In the genomic region with DNA sequence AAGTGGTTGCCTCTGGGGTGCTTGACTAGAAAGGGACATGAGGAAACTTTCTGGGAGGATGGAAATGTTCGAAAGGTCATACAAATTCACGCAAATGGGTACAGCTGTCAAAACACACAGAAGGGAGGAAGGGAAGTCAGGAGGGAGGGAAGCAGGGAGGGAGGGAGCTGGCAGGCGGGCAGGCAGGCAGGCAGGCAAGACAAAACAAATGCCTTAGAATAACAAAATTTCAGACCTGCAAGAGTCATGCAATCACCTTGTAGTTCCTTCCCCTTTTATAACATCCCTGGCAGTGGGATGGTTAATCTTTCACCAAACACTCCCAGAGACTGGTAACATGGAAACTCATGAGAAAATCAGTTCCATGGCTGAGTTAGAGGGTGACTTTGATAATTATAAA, we compare ENCODE assay signal across 24 cellular contexts.
DNase-seq lines count a peak whose midpoint lies in the region; ATAC-seq, FAIRE-seq and TF ChIP-seq lines count a peak whose summit lies in the region.
"Had no signal": no experiment of that assay in that cellular context is flagged by ENCODE, and none has a peak within 500 bp of the region (broad histone marks: within the 10 kb centered on the region; RNA-seq: fewer than 3 reads in every experiment).

No MANE protein-coding gene starts in this region.

- no peak for FAIRE-seq in astrocyte (lab: Jason Lieb, UNC)
- FAIRE-seq: urothelium cell line had no signal

- H3K27ac ChIP-seq in HEK293 (ENCODE audit: extremely low read depth, low read depth, low read length) (no peak overlapping the region), astrocyte (ENCODE audit: low read depth, low read length) (no peak overlapping the region)
- H3K27ac ChIP-seq: sigmoid colon, SJCRH30 had no signal

- H3K4me3 ChIP-seq in HEK293 (ENCODE audit: low read depth, low read length) (no peak overlapping the region), astrocyte (ENCODE audit: insufficient read depth, low read depth, low read length) (no peak overlapping the region)
- H3K4me3 ChIP-seq: GM23338, MG63, sigmoid colon, SJCRH30 had no signal

- H3K36me3 Mint-ChIP-seq in astrocyte (ENCODE audit: low read depth, unreplicated experiment) (no peaks in the 10 kb centered on the region), osteocyte (ENCODE audit: unreplicated experiment) (peaks cover under 1% of the 10 kb centered on the region)

- CTCF ChIA-PET in HEK293 (lab: Yijun Ruan, JAX): interaction anchor here (1.0 to 1.1 kb wide), 2 partner anchors 10 to 16 kb away, joined by 4 read pairs; no protein-coding TSS in a partner anchor

- H3K79me2 ChIP-seq in astrocyte (ENCODE audit: insufficient read depth, low read length): no peaks in the 10 kb centered on the region

- H3K27me3 Mint-ChIP-seq in astrocyte (ENCODE audit: low read depth, unreplicated experiment) (no peaks in the 10 kb centered on the region), osteocyte (ENCODE audit: unreplicated experiment) (no peaks in the 10 kb centered on the region)
- H3K27me3 Mint-ChIP-seq: activated B cell treated with CpG ODN at 0.5 μM for 24 hours; activated naive CD8-positive, alpha-beta T cell had no signal

- peak overlapping the region; percentile 40 for H3K4me2 ChIP-seq in astrocyte (ENCODE audit: low read length)
- H3K4me2 ChIP-seq: GM23338 had no signal

- H3K4me1 ChIP-seq in HEK293 (ENCODE audit: control insufficient read depth, insufficient read depth, low read length) (peaks cover 4% of the 10 kb centered on the region; the same call in 1 of the 2 replicates), astrocyte (ENCODE audit: insufficient read depth, low read length) (peaks cover under 1% of the 10 kb centered on the region)
- H3K4me1 ChIP-seq: sigmoid colon, SJCRH30 had no signal

- peaks cover 16% of the 10 kb centered on the region for H3K4me1 Mint-ChIP-seq in astrocyte (ENCODE audit: low read depth, unreplicated experiment)
- peaks cover 56% of the 10 kb centered on the region for H3K4me1 Mint-ChIP-seq in osteocyte (ENCODE audit: unreplicated experiment)

- no peak for ATAC-seq in GM18907 (IDR thresholded peaks at IDR 0.05; ENCODE audit: unreplicated experiment)
- no peak for ATAC-seq in HG03442 (IDR thresholded peaks at IDR 0.05; ENCODE audit: unreplicated experiment)
- ATAC-seq: CD8-positive, alpha-beta T cell; GM23338; left ventricle myocardium superior had no signal

- peak overlapping the region; percentile 8 for H3K9ac ChIP-seq in astrocyte (ENCODE audit: low read length)

- H3K9me3 Mint-ChIP-seq in astrocyte (ENCODE audit: unreplicated experiment) (no peaks in the 10 kb centered on the region), osteocyte (ENCODE audit: unreplicated experiment) (no peaks in the 10 kb centered on the region)
- H3K9me3 Mint-ChIP-seq: CD8-positive, alpha-beta T cell; GM23338 had no signal

- H3K4me3 Mint-ChIP-seq in astrocyte (ENCODE audit: unreplicated experiment) (no peak overlapping the region), osteocyte (ENCODE audit: unreplicated experiment) (no peak overlapping the region)
- H3K4me3 Mint-ChIP-seq: activated B cell treated with CpG ODN at 0.5 μM for 24 hours; activated naive CD8-positive, alpha-beta T cell; CD8-positive, alpha-beta T cell; GM23338; T-helper 2 cell treated with Interferon-gamma antibody and Interleukin-4, amounts not matched to agents 5 μg/mL and 100 μg/mL, for 36 hours had no signal

- H4K20me1 ChIP-seq in astrocyte (ENCODE audit: insufficient read depth, low read length): no peaks in the 10 kb centered on the region

- no peaks in the 10 kb centered on the region for H3K36me3 ChIP-seq in HEK293 (ENCODE audit: control insufficient read depth in 2 of 2, insufficient read depth in 1 of 2, low read length in 2 of 2)
- H3K36me3 ChIP-seq in astrocyte (ENCODE audit: insufficient read depth, low read length): no peaks in the 10 kb centered on the region
- H3K36me3 ChIP-seq: MG63, sigmoid colon, SJCRH30 had no signal

- no peaks in the 10 kb centered on the region for H3K27me3 ChIP-seq in astrocyte (ENCODE audit: insufficient read depth, low read length)
- H3K27me3 ChIP-seq: MG63, sigmoid colon, SJCRH30 had no signal

- H3K9me3 ChIP-seq in HEK293 (ENCODE audit: control insufficient read depth, insufficient read depth, low read depth, low read length) (no peaks in the 10 kb centered on the region), astrocyte (ENCODE audit: insufficient read depth, low read depth, low read length) (no peaks in the 10 kb centered on the region)
- H3K9me3 ChIP-seq: MG63, sigmoid colon, SJCRH30 had no signal

- POLR2A ChIA-PET in HEK293 (lab: Yijun Ruan, JAX): no interaction called here

- H3K27ac Mint-ChIP-seq in astrocyte (ENCODE audit: unreplicated experiment) (peak overlapping the region; percentile 72), osteocyte (ENCODE audit: unreplicated experiment) (peak overlapping the region; percentile 84)
- H3K27ac Mint-ChIP-seq: activated B cell treated with CpG ODN at 0.5 μM for 24 hours; activated naive CD8-positive, alpha-beta T cell; CD8-positive, alpha-beta T cell; GM23338; T-helper 2 cell treated with Interferon-gamma antibody and Interleukin-4, amounts not matched to agents 5 μg/mL and 100 μg/mL, for 36 hours had no signal

- H2AFZ ChIP-seq in astrocyte (ENCODE audit: low read depth, low read length): no peak overlapping the region
- H2AFZ ChIP-seq: GM23338 had no signal

- no peak for TF ChIP-seq CTCF in HEK293 (tag by site-specific recombination; IDR thresholded peaks at IDR 0.05)
- no peak for TF ChIP-seq CTCF in astrocyte (IDR thresholded peaks at IDR 0.05; ENCODE audit: insufficient read depth, low read depth, low read length)
- TF ChIP-seq CTCF in osteocyte (IDR thresholded peaks at IDR 0.05): no peak

- DNase-seq in astrocyte (ENCODE audit: low read depth) (no peak), fibroblast of gingiva (ENCODE audit: low read depth) (peak; percentile 60), osteocyte (ENCODE audit: extremely low spot score, unreplicated experiment) (no peak), NCI-H1105 treated with DMSO at 0.1 percent for 48 hours (lab: John Stamatoyannopoulos, UW) (no peak), cerebellum (ENCODE audit: low spot score) (no peak)
- DNase-seq: activated B cell treated with CpG ODN at 0.5 μM for 24 hours; CD8-positive, alpha-beta T cell; DMS79 treated with DMSO at 0.1 percent for 48 hours; effector CD4-positive, alpha-beta T cell; left ventricle myocardium superior; MG63; NCI-H1694 treated with DMSO at 0.1 percent for 48 hours; NCI-H524; nucleus accumbens; sigmoid colon; SJCRH30; stimulated activated CD4-positive, alpha-beta T cell treated with anti-CD3 and anti-CD28 coated beads, Interleukin-2, amount 100 ng/mL, for 24 hours had no signal

TF ChIP-seq in HEK293, 187 proteins besides CTCF, POLR2A, EP300 and RAD21:
- TF ChIP-seq ZNF335 (tag by site-specific recombination; conservative IDR thresholded peaks at IDR 0.05): 0 out of 2 replicates have a peak, but pooled peaks have one; percentile 24
- TF ChIP-seq, protein P1, sequence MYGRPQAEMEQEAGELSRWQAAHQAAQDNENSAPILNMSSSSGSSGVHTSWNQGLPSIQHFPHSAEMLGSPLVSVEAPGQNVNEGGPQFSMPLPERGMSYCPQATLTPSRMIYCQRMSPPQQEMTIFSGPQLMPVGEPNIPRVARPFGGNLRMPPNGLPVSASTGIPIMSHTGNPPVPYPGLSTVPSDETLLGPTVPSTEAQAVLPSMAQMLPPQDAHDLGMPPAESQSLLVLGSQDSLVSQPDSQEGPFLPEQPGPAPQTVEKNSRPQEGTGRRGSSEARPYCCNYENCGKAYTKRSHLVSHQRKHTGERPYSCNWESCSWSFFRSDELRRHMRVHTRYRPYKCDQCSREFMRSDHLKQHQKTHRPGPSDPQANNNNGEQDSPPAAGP (tag by site-specific recombination; IDR thresholded peaks at IDR 0.05): peak; percentile 68
- TF ChIP-seq, protein P2, sequence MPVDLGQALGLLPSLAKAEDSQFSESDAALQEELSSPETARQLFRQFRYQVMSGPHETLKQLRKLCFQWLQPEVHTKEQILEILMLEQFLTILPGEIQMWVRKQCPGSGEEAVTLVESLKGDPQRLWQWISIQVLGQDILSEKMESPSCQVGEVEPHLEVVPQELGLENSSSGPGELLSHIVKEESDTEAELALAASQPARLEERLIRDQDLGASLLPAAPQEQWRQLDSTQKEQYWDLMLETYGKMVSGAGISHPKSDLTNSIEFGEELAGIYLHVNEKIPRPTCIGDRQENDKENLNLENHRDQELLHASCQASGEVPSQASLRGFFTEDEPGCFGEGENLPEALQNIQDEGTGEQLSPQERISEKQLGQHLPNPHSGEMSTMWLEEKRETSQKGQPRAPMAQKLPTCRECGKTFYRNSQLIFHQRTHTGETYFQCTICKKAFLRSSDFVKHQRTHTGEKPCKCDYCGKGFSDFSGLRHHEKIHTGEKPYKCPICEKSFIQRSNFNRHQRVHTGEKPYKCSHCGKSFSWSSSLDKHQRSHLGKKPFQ (tag by site-specific recombination; IDR thresholded peaks at IDR 0.05): no peak
- TF ChIP-seq WT1 (tag by site-specific recombination; IDR thresholded peaks at IDR 0.05): peak; percentile 96
- TF ChIP-seq, protein P3, sequence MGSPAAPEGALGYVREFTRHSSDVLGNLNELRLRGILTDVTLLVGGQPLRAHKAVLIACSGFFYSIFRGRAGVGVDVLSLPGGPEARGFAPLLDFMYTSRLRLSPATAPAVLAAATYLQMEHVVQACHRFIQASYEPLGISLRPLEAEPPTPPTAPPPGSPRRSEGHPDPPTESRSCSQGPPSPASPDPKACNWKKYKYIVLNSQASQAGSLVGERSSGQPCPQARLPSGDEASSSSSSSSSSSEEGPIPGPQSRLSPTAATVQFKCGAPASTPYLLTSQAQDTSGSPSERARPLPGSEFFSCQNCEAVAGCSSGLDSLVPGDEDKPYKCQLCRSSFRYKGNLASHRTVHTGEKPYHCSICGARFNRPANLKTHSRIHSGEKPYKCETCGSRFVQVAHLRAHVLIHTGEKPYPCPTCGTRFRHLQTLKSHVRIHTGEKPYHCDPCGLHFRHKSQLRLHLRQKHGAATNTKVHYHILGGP (tag by site-specific recombination; IDR thresholded peaks at IDR 0.05): 0 out of 2 replicates have a peak, but pooled peaks have one; percentile 41
